ENCODE assay signal across 11 cellular contexts in genomic region chr2:105487142-105488069, GRCh38.
DNase-seq lines count a peak whose midpoint lies in the region; ATAC-seq and TF ChIP-seq lines count a peak whose summit lies in the region.
"Had no signal": no experiment of that assay in that cellular context is flagged by ENCODE, and none has a peak within 500 bp of the region (broad histone marks: within the 10 kb centered on the region; RNA-seq: fewer than 3 reads in every experiment).

No MANE protein-coding gene starts in this region.

- TF ChIP-seq CTCF in AG10803 (conservative IDR thresholded peaks at IDR 0.05; ENCODE audit: low read length) (no peak), fibroblast of villous mesenchyme (IDR thresholded peaks at IDR 0.05; ENCODE audit: insufficient read depth, low read depth, low read length) (no peak), parathyroid adenoma (IDR thresholded peaks at IDR 0.05) (no peak)

- H3K27ac ChIP-seq in parathyroid adenoma, result peak overlapping the region; percentile 54
- H3K27ac ChIP-seq: C4-2B had no signal

- peak; percentile 93 for DNase-seq in AG10803 (ENCODE audit: low read depth)
- peak; percentile 85 for DNase-seq in RPMI7951 (ENCODE audit: low read depth)
- DNase-seq in fibroblast of villous mesenchyme (ENCODE audit: low read depth), result peak; percentile 89
- no peak for DNase-seq in DMS153 (lab: John Stamatoyannopoulos, UW)
- DNase-seq: NCI-H2171, T-cell had no signal

- no peaks in the 10 kb centered on the region for H3K36me3 ChIP-seq in parathyroid adenoma (ENCODE audit: control insufficient read depth, insufficient read depth, low read length)

- no peaks in the 10 kb centered on the region for H3K9me3 ChIP-seq in parathyroid adenoma (ENCODE audit: control insufficient read depth, low read length)

- ATAC-seq in GM18868 (IDR thresholded peaks at IDR 0.05; ENCODE audit: unreplicated experiment), result no peak
- no peak for ATAC-seq in GM19035 (IDR thresholded peaks at IDR 0.05; ENCODE audit: unreplicated experiment)
- no peak for ATAC-seq in GM18909 (IDR thresholded peaks at IDR 0.05; ENCODE audit: poor library complexity, unreplicated experiment)
- ATAC-seq: T-cell had no signal

- H3K4me1 ChIP-seq in parathyroid adenoma, result no peaks in the 10 kb centered on the region

- no peaks in the 10 kb centered on the region for H3K27me3 ChIP-seq in parathyroid adenoma (ENCODE audit: control insufficient read depth, insufficient read depth, low read length)

- H3K9ac ChIP-seq in parathyroid adenoma, result no peak overlapping the region

- H2AFZ ChIP-seq in parathyroid adenoma, result no peak overlapping the region

- H3K4me2 ChIP-seq in parathyroid adenoma (ENCODE audit: low read length), result no peak overlapping the region

- H3K79me2 ChIP-seq in parathyroid adenoma, result no peaks in the 10 kb centered on the region

- H3K4me3 ChIP-seq in AG10803 (ENCODE audit: low read length) (no peak overlapping the region), fibroblast of villous mesenchyme (ENCODE audit: low read depth, low read length) (no peak overlapping the region), parathyroid adenoma (ENCODE audit: low read depth, low read length) (no peak overlapping the region)
